In genomic region chr20:25165128-25165527, GRCh38 we compare ENCODE assay signal across 1 cellular context.
"Had no signal": no experiment of that assay in that cellular context is flagged by ENCODE, and none has a peak within 500 bp of the region (broad histone marks: within the 10 kb centered on the region; RNA-seq: fewer than 3 reads in every experiment).

No MANE protein-coding gene starts in this region.

- H3K36me3 ChIP-seq: MG63 had no signal

- H3K4me3 ChIP-seq: MG63 had no signal

- H3K9me3 ChIP-seq: MG63 had no signal
